In the genomic region with DNA sequence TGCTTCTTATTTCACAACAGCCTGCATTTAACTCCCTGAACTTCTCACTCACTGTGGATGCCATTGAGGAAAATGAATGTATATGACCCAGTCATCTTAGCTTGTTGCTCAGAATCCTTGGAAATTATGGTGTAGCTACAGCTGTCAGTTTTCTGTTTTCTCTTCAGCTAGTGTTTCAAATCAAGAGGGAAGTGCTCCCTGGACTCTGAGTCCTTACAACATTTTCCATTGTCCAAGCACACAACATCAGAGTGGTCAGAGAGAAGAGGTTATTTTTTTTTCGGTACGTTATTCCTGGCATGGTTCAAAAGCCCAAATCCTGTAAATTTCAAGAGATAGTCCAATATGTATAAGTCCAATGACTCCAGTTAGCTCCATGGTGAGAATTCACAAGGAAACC, we compare ENCODE assay signal across 31 cellular contexts. TPM values are rescaled to one million over a fixed set of nuclear protein-coding genes. Genes with fewer than 3 reads are reported as not detected.
A peak's percentile ranks its signal among the peaks of the same experiment; 100 is the strongest.
DNase-seq lines count a peak whose midpoint lies in the region; FAIRE-seq and TF ChIP-seq lines count a peak whose summit lies in the region.
"Had no signal": no experiment of that assay in that cellular context is flagged by ENCODE, and none has a peak within 500 bp of the region (broad histone marks: within the 10 kb centered on the region; RNA-seq: fewer than 3 reads in every experiment).

No MANE protein-coding gene starts in this region.

- H3K27me3 ChIP-seq in endothelial cell of umbilical vein (ENCODE audit: control insufficient read depth in 2 of 2, insufficient read depth in 2 of 2, low read length in 2 of 2) = no peaks in the 10 kb centered on the region
- H3K27me3 ChIP-seq: BLaER1 treated with 17β-estradiol and CSF1 and Interleukin-3, amounts not matched to agents 10 nM and 100 nM had no signal

- intact Hi-C loops in CD14-positive monocyte (cut with micrococcal nuclease) (no loop called here), endothelial cell of umbilical vein (cut with micrococcal nuclease) (no loop called here)

- BruUV-seq in endothelial cell of umbilical vein (replicated peaks; lab: Mats Ljungman, UMichigan) = TSS peak; percentile 72

- no peaks in the 10 kb centered on the region for H3K79me2 ChIP-seq in endothelial cell of umbilical vein (ENCODE audit: control insufficient read depth, insufficient read depth, low read length)

- H3K9me3 Mint-ChIP-seq in CD14-positive monocyte = peaks cover 0 to 2% (median 0%) of the 10 kb centered on the region in 7 donors

- peaks cover 39 to 54% of the 10 kb centered on the region in 2 donors for H3K36me3 Mint-ChIP-seq in CD14-positive monocyte
- H3K36me3 Mint-ChIP-seq: CD4-positive, alpha-beta memory T cell; CD4-positive, CD25-positive, alpha-beta regulatory T cell; CD8-positive, alpha-beta memory T cell had no signal

- no peaks in the 10 kb centered on the region for H4K20me1 ChIP-seq in endothelial cell of umbilical vein (replicated peaks; ENCODE audit: control insufficient read depth, extremely low read depth, insufficient read depth, low read length)
- H4K20me1 ChIP-seq: BLaER1 treated with 17β-estradiol and CSF1 and Interleukin-3, amounts not matched to agents 10 nM and 100 nM had no signal

- H3K27me3 Mint-ChIP-seq in CD14-positive monocyte (ENCODE audit: low read depth in 3 of 3) = peaks cover 0 to 1% (median 0%) of the 10 kb centered on the region in 3 donors
- H3K27me3 Mint-ChIP-seq: CD4-positive, CD25-positive, alpha-beta regulatory T cell had no signal

- H2AFZ ChIP-seq in endothelial cell of umbilical vein (ENCODE audit: low read depth, low read length) = peak overlapping the region; percentile 55

- no peaks in the 10 kb centered on the region for H3K36me3 ChIP-seq in endothelial cell of umbilical vein (ENCODE audit: control insufficient read depth in 2 of 2, extremely low read depth in 1 of 2, insufficient read depth in 2 of 2, low read length in 2 of 2)

- dilution Hi-C loops in endothelial cell of umbilical vein (cut with MboI; ENCODE audit: extremely low pct_ligation_motif_present, low sequenced_read_pairs) = no loop called here

- H3K4me3 Mint-ChIP-seq in CD14-positive monocyte = no peak overlapping the region
- H3K4me3 Mint-ChIP-seq: B cell; CD4-positive, alpha-beta memory T cell; CD4-positive, CD25-positive, alpha-beta regulatory T cell; CD8-positive, alpha-beta memory T cell had no signal

- DNase-seq in DMS53 (lab: John Stamatoyannopoulos, UW) (peak; percentile 29), DMS53 treated with DMSO at 0.1 percent for 48 hours (lab: John Stamatoyannopoulos, UW; ENCODE audit: unreplicated experiment) (no peak), CD14-positive monocyte (ENCODE audit: low spot score) (no peak), dermis blood vessel endothelial cell (peak; percentile 62), endothelial cell of umbilical vein (ENCODE audit: low read depth, low spot score) (peak; percentile 91), T-helper 1 cell (no peak)
- no peak for DNase-seq in activated naive CD4-positive, alpha-beta T cell (lab: John Stamatoyannopoulos, UW)
- DNase-seq in stimulated activated naive CD4-positive, alpha-beta T cell (lab: John Stamatoyannopoulos, UW) = no peak
- DNase-seq: AML-193; CD4-positive, alpha-beta memory T cell; CD4-positive, CD25-positive, alpha-beta regulatory T cell; CD8-positive, alpha-beta memory T cell; COR-L47; DMS 273 treated with DMSO at 0.1 percent for 48 hours; DMS153; DMS79; DND-41; EL; GDM1 had no signal

- H3K9me3 ChIP-seq in endothelial cell of umbilical vein (replicated peaks; ENCODE audit: control insufficient read depth, insufficient read depth, low read length) = no peaks in the 10 kb centered on the region
- H3K9me3 ChIP-seq: A549 had no signal

- H3K4me3 ChIP-seq in endothelial cell of umbilical vein (replicated peaks in 1 of 3; ENCODE audit: insufficient read depth in 1 of 3, low read depth in 1 of 3, low read length in 3 of 3) = no peak overlapping the region
- H3K4me3 ChIP-seq: A549; BLaER1 treated with 17β-estradiol and CSF1 and Interleukin-3, amounts not matched to agents 10 nM and 100 nM; GM12878 had no signal

- peak overlapping the region; percentile 48 for H3K9ac ChIP-seq in endothelial cell of umbilical vein (replicated peaks; ENCODE audit: extremely low read depth, insufficient read depth, low read length)
- H3K9ac ChIP-seq: BLaER1 treated with 17β-estradiol and CSF1 and Interleukin-3, amounts not matched to agents 10 nM and 100 nM had no signal

- H3K4me1 Mint-ChIP-seq in CD14-positive monocyte = peaks cover 12% of the 10 kb centered on the region

- no peak for TF ChIP-seq POLR2A in endothelial cell of umbilical vein (IDR thresholded peaks at IDR 0.05; ENCODE audit: low read depth, low read length)

- no peaks in the 10 kb centered on the region for H3K9me1 ChIP-seq in endothelial cell of umbilical vein (replicated peaks; ENCODE audit: control insufficient read depth, extremely low read depth, insufficient read depth, low read length)

- peaks cover 40% of the 10 kb centered on the region for H3K4me1 ChIP-seq in endothelial cell of umbilical vein (ENCODE audit: control insufficient read depth, extremely low read depth, insufficient read depth, low read length)
- H3K4me1 ChIP-seq: A549 had no signal

- CTCF ChIA-PET in endothelial cell of umbilical vein (lab: Charles Lee) = interaction anchor here (1.2 to 4.0 kb wide), 4 partner anchors 11 to 349 kb away, joined by 3 to 37 read pairs (median 16); partner anchors contain the start of gene MRPL16

- H3K27ac ChIP-seq in endothelial cell of umbilical vein (ENCODE audit: insufficient read depth, low read depth, low read length) = peak overlapping the region; percentile 96
- H3K27ac ChIP-seq: 22Rv1; A549; BLaER1 treated with 17β-estradiol and CSF1 and Interleukin-3, amounts not matched to agents 10 nM and 100 nM; C4-2B had no signal

- H3K27ac Mint-ChIP-seq in CD14-positive monocyte = peak overlapping the region in 4 of 7 donors; percentile 1 to 58 (median 35)
- H3K27ac Mint-ChIP-seq: B cell; CD4-positive, alpha-beta memory T cell; CD4-positive, CD25-positive, alpha-beta regulatory T cell; CD8-positive, alpha-beta memory T cell had no signal

- TF ChIP-seq CTCF in CD14-positive monocyte (IDR thresholded peaks at IDR 0.05) (no peak), endothelial cell of umbilical vein (IDR thresholded peaks at IDR 0.05; ENCODE audit: extremely low read depth in 1 of 2, insufficient read depth in 1 of 2, low read depth in 1 of 2, low read length in 2 of 2) (no peak)

- POLR2A ChIA-PET in endothelial cell of umbilical vein (lab: Charles Lee) = interaction anchor here (3.3 kb wide), 1 partner anchor 10 kb away, joined by 17 read pairs; no protein-coding TSS in a partner anchor

- FAIRE-seq in endothelial cell of umbilical vein (lab: Jason Lieb, UNC) = no peak
- FAIRE-seq: A549, GM12878, GM12892, GM18507 had no signal

- no peak overlapping the region for H3K4me2 ChIP-seq in endothelial cell of umbilical vein (ENCODE audit: insufficient read depth, low read length)
- H3K4me2 ChIP-seq: A549 had no signal

TF ChIP-seq in endothelial cell of umbilical vein, 7 proteins besides CTCF, POLR2A, EP300 and RAD21:
- TF ChIP-seq MYC (IDR thresholded peaks at IDR 0.05; ENCODE audit: low read depth, low read length) = no peak
- no peak for TF ChIP-seq GATA2 (IDR thresholded peaks at IDR 0.05; ENCODE audit: insufficient read depth, insufficient read length, low read depth, low read length)
- TF ChIP-seq, protein P1, sequence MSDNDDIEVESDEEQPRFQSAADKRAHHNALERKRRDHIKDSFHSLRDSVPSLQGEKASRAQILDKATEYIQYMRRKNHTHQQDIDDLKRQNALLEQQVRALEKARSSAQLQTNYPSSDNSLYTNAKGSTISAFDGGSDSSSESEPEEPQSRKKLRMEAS (IDR thresholded peaks at IDR 0.05; ENCODE audit: insufficient read depth, insufficient read length) = no peak
- no peak for TF ChIP-seq POLR2AphosphoS5 (IDR thresholded peaks at IDR 0.05; ENCODE audit: insufficient read depth, low read depth, low read length)
- TF ChIP-seq JUN (IDR thresholded peaks at IDR 0.05; ENCODE audit: borderline replicate concordance, insufficient read depth, insufficient read length, low read depth) = no peak
- TF ChIP-seq EZH2 (IDR thresholded peaks at IDR 0.05; ENCODE audit: borderline replicate concordance, low read depth, low read length, severe bottlenecking) = no peak
TF ChIP-seq in endothelial cell of umbilical vein: peak in this region for 0.

RNA-seq across cellular contexts. Expression of gene MS4A6A, which starts 23.6 kb away (rescaled TPM):
- polyA plus RNA-seq in CD14-positive monocyte (1,000 to 10,000 TPM; 2,353 to 3,009 TPM), endothelial cell of umbilical vein (4.8 and 5.0 TPM in 2 replicates)
- total RNA-seq in dermis blood vessel endothelial cell (1.3 and 6.0 TPM in 2 replicates), endothelial cell of umbilical vein (2.7 and 2.9 TPM in 2 replicates)
- 3.4 and 4.2 TPM in 2 replicates for polyA plus RNA-seq in endothelial cell of umbilical vein (2011; cell fraction: cytosol; rRNA removed)
- 7.7 and 8.5 TPM in 2 replicates for polyA plus RNA-seq in endothelial cell of umbilical vein (2011; cell fraction: nucleus; rRNA removed)
- polyA plus RNA-seq in endothelial cell of umbilical vein (2012) = 5.8 and 86.9 TPM in 2 replicates
- polyA minus RNA-seq in endothelial cell of umbilical vein = 4.1 and 6.6 TPM in 2 replicates
- polyA minus RNA-seq in endothelial cell of umbilical vein (2011; cell fraction: cytosol; rRNA and poly(A)+ RNA removed) = not detected
- polyA minus RNA-seq in endothelial cell of umbilical vein (2011; cell fraction: nucleus; rRNA and poly(A)+ RNA removed) = 2.4 and 7.1 TPM in 2 replicates
- total RNA-seq: A172, Daoy, G401 had no signal
- polyA plus RNA-seq: A549, BJ had no signal

Comparison
In these comparisons a context has a peak if more than half of its experiments do, and no peak if none do; other contexts are left out.
1. DNase-seq: peak in DMS53 (single experiment), dermis blood vessel endothelial cell (single experiment) and endothelial cell of umbilical vein (single experiment); none in DMS53 treated with DMSO at 0.1 percent for 48 hours (single experiment), CD14-positive monocyte (single experiment), T-helper 1 cell (0 of 5), activated naive CD4-positive, alpha-beta T cell (0 of 4) and stimulated activated naive CD4-positive, alpha-beta T cell (0 of 6).